Comparison of ENCODE assay signal across 9 cellular contexts in the genomic region with DNA sequence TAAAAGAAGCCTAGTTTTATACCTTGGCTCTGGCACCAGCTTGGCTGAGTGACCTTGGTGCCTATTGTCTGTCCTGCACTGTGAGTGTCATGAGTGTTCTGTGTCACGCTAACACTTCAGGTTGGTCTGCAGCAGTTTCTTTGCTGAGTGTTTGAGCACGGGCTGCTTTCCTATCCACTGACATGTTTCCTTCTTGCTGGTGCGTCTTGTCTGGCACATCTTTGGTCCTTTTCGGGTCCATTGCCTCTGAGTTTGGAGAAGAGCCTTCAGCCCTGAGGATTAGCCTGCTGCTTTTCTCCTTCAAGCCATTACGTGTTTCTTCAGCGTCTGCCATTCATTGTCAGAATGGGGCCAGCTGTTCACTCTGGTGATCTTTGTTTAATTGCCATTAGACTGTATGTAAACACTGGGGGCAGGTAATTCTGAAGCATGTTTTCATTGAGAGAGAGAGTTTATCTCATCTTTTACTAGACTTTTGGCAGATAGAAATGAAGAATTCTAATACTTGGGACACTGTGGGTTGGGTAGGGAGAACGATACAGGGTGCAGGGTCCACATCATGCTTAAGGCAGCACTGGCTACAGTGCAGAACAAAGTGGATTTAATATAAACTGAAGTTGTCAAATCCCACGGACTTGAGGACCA. TPM values are rescaled to one million over a fixed set of nuclear protein-coding genes. Genes with fewer than 3 reads are reported as not detected.
A peak's percentile ranks its signal among the peaks of the same experiment; 100 is the strongest.
DNase-seq lines count a peak whose midpoint lies in the region; ATAC-seq and TF ChIP-seq lines count a peak whose summit lies in the region.
"Had no signal": no experiment of that assay in that cellular context is flagged by ENCODE, and none has a peak within 500 bp of the region (broad histone marks: within the 10 kb centered on the region; RNA-seq: fewer than 3 reads in every experiment).

No MANE protein-coding gene starts in this region.

- H3K27me3 ChIP-seq in foreskin keratinocyte: no peaks in the 10 kb centered on the region

- POLR2A ChIA-PET in HEK293 (lab: Yijun Ruan, JAX): interaction anchor here (0.9 to 1.9 kb wide), 2 partner anchors 259 to 427 kb away, joined by 4 to 7 read pairs; a partner anchor contains a TSS

- H3K36me3 ChIP-seq in HEK293 (ENCODE audit: control insufficient read depth in 2 of 2, insufficient read depth in 1 of 2, low read length in 2 of 2): no peaks in the 10 kb centered on the region; a peak in 1 of 3 replicates

- peak overlapping the region; percentile 19; the same call in 1 of the 2 replicates for H3K4me3 ChIP-seq in HEK293 (ENCODE audit: low read depth, low read length)

- ATAC-seq in foreskin keratinocyte: peak; percentile 50
- no peak for ATAC-seq in HG02970 (IDR thresholded peaks at IDR 0.05; ENCODE audit: low FRiP score, unreplicated experiment)
- no peak for ATAC-seq in GM19463 (IDR thresholded peaks at IDR 0.05; ENCODE audit: unreplicated experiment)
- ATAC-seq in GM18520 (IDR thresholded peaks at IDR 0.05; ENCODE audit: unreplicated experiment): no peak

- no peaks in the 10 kb centered on the region for H3K9me3 ChIP-seq in HEK293 (ENCODE audit: control insufficient read depth, insufficient read depth, low read depth, low read length)

- H3K27ac ChIP-seq in HEK293 (ENCODE audit: extremely low read depth, low read depth, low read length): peak overlapping the region; percentile 75
- H3K27ac ChIP-seq in foreskin keratinocyte: no peak overlapping the region

- H3K4me1 ChIP-seq in HEK293 (ENCODE audit: control insufficient read depth, insufficient read depth, low read length) (peaks cover 33% of the 10 kb centered on the region), foreskin keratinocyte (peaks cover 12% of the 10 kb centered on the region)

- CTCF ChIA-PET in HEK293 (lab: Yijun Ruan, JAX): interaction anchor here (0.7 to 1.3 kb wide), 3 partner anchors 26 to 398 kb away, joined by 3 to 4 read pairs (median 3); no protein-coding TSS in a partner anchor

- peak; percentile 93 for DNase-seq in NCI-H82 treated with DMSO at 0.1 percent for 48 hours (lab: John Stamatoyannopoulos, UW; ENCODE audit: unreplicated experiment)
- no peak for DNase-seq in foreskin keratinocyte
- DNase-seq in renal cortical epithelial cell (ENCODE audit: low read depth): peak; percentile 45
- no peak for DNase-seq in activated effector memory CD4-positive, alpha-beta T cell treated with anti-CD3 and anti-CD28 coated beads, Interleukin-2, amount 50 U/mL, for 16 hours
- DNase-seq: T1000 had no signal

- no peak for TF ChIP-seq CTCF in HEK293 (tag by site-specific recombination; IDR thresholded peaks at IDR 0.05)
- no peak for TF ChIP-seq CTCF in foreskin keratinocyte (conservative IDR thresholded peaks at IDR 0.05)

TF ChIP-seq in HEK293, 187 proteins besides CTCF, POLR2A, EP300 and RAD21 (continues in another document):
- 0 out of 2 replicates have a peak, but pooled peaks have one; percentile 51 for TF ChIP-seq OVOL3 (tag by site-specific recombination; IDR thresholded peaks at IDR 0.05)
- no peak for TF ChIP-seq ZNF701 (tag by site-specific recombination; IDR thresholded peaks at IDR 0.05)
- TF ChIP-seq ZNF600 (tag by site-specific recombination; IDR thresholded peaks at IDR 0.05): peak; percentile 93
- no peak for TF ChIP-seq ZNF132 (tag by site-specific recombination; IDR thresholded peaks at IDR 0.05; ENCODE audit: borderline replicate concordance)
- no peak for TF ChIP-seq ZNF501 (tag by site-specific recombination; IDR thresholded peaks at IDR 0.05)
- TF ChIP-seq, protein P1, sequence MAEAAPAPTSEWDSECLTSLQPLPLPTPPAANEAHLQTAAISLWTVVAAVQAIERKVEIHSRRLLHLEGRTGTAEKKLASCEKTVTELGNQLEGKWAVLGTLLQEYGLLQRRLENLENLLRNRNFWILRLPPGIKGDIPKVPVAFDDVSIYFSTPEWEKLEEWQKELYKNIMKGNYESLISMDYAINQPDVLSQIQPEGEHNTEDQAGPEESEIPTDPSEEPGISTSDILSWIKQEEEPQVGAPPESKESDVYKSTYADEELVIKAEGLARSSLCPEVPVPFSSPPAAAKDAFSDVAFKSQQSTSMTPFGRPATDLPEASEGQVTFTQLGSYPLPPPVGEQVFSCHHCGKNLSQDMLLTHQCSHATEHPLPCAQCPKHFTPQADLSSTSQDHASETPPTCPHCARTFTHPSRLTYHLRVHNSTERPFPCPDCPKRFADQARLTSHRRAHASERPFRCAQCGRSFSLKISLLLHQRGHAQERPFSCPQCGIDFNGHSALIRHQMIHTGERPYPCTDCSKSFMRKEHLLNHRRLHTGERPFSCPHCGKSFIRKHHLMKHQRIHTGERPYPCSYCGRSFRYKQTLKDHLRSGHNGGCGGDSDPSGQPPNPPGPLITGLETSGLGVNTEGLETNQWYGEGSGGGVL (tag by site-specific recombination; IDR thresholded peaks at IDR 0.05): no peak
- TF ChIP-seq ZNF596 (tag by site-specific recombination; IDR thresholded peaks at IDR 0.05): peak; percentile 69
- TF ChIP-seq ZNF341 (tag by site-specific recombination; IDR thresholded peaks at IDR 0.05; ENCODE audit: low read depth): no peak
- TF ChIP-seq, protein P2, sequence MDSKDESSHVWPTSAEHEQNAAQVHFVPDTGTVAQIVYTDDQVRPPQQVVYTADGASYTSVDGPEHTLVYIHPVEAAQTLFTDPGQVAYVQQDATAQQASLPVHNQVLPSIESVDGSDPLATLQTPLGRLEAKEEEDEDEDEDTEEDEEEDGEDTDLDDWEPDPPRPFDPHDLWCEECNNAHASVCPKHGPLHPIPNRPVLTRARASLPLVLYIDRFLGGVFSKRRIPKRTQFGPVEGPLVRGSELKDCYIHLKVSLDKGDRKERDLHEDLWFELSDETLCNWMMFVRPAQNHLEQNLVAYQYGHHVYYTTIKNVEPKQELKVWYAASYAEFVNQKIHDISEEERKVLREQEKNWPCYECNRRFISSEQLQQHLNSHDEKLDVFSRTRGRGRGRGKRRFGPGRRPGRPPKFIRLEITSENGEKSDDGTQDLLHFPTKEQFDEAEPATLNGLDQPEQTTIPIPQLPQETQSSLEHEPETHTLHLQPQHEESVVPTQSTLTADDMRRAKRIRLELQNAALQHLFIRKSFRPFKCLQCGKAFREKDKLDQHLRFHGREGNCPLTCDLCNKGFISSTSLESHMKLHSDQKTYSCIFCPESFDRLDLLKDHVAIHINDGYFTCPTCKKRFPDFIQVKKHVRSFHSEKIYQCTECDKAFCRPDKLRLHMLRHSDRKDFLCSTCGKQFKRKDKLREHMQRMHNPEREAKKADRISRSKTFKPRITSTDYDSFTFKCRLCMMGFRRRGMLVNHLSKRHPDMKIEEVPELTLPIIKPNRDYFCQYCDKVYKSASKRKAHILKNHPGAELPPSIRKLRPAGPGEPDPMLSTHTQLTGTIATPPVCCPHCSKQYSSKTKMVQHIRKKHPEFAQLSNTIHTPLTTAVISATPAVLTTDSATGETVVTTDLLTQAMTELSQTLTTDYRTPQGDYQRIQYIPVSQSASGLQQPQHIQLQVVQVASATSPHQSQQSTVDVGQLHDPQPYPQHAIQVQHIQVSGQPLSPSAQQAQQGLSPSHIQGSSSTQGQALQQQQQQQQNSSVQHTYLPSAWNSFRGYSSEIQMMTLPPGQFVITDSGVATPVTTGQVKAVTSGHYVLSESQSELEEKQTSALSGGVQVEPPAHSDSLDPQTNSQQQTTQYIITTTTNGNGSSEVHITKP (tag by site-specific recombination; IDR thresholded peaks at IDR 0.05): 0 out of 2 replicates have a peak, but pooled peaks have one; percentile 8
- peak; percentile 50; the same call in 1 of the 2 replicates for TF ChIP-seq TRIM28 (IDR thresholded peaks at IDR 0.05; ENCODE audit: borderline replicate concordance, low read length)
- TF ChIP-seq ZNF707 (tag by site-specific recombination; IDR thresholded peaks at IDR 0.05): no peak
- TF ChIP-seq ZNF292 (tag by site-specific recombination; IDR thresholded peaks at IDR 0.05; ENCODE audit: borderline replicate concordance, low read depth): no peak
- no peak for TF ChIP-seq SCRT2 (tag by site-specific recombination; IDR thresholded peaks at IDR 0.05)
- no peak for TF ChIP-seq ZFHX2 (tag by site-specific recombination; conservative IDR thresholded peaks at IDR 0.05)
- TF ChIP-seq, protein P3, sequence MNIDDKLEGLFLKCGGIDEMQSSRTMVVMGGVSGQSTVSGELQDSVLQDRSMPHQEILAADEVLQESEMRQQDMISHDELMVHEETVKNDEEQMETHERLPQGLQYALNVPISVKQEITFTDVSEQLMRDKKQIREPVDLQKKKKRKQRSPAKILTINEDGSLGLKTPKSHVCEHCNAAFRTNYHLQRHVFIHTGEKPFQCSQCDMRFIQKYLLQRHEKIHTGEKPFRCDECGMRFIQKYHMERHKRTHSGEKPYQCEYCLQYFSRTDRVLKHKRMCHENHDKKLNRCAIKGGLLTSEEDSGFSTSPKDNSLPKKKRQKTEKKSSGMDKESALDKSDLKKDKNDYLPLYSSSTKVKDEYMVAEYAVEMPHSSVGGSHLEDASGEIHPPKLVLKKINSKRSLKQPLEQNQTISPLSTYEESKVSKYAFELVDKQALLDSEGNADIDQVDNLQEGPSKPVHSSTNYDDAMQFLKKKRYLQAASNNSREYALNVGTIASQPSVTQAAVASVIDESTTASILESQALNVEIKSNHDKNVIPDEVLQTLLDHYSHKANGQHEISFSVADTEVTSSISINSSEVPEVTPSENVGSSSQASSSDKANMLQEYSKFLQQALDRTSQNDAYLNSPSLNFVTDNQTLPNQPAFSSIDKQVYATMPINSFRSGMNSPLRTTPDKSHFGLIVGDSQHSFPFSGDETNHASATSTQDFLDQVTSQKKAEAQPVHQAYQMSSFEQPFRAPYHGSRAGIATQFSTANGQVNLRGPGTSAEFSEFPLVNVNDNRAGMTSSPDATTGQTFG (tag by site-specific recombination; IDR thresholded peaks at IDR 0.05; ENCODE audit: borderline replicate concordance): no peak
- TF ChIP-seq ZNF747 (tag by site-specific recombination; IDR thresholded peaks at IDR 0.05): no peak
- TF ChIP-seq MZF1 (tag by site-specific recombination; IDR thresholded peaks at IDR 0.05; ENCODE audit: borderline replicate concordance): no peak; the same call in 1 of the 2 replicates

RNA-seq across cellular contexts. Expression of a gene that starts 55.5 kb away (rescaled TPM):
- total RNA-seq in foreskin keratinocyte (12.5 and 14.3 TPM in 2 replicates), renal cortical epithelial cell (20.0 and 27.8 TPM in 2 replicates)
- polyA plus RNA-seq in foreskin keratinocyte: 10.1 and 13.4 TPM in 2 replicates

RNA-seq across cellular contexts. Expression of a gene that starts 57.4 kb away (rescaled TPM):
- total RNA-seq in foreskin keratinocyte: 14.9 and 19.1 TPM in 2 replicates
- 7.1 and 8.4 TPM in 2 replicates for polyA plus RNA-seq in foreskin keratinocyte
- 32.5 and 47.3 TPM in 2 replicates for total RNA-seq in renal cortical epithelial cell

Comparison
In these comparisons a context has a peak if more than half of its experiments do, and no peak if none do; other contexts are left out.
1. DNase-seq: peak in NCI-H82 treated with DMSO at 0.1 percent for 48 hours (single experiment) and renal cortical epithelial cell (single experiment); none in foreskin keratinocyte (0 of 2) and activated effector memory CD4-positive, alpha-beta T cell treated with anti-CD3 and anti-CD28 coated beads, Interleukin-2, amount 50 U/mL, for 16 hours (single experiment).